In the genomic region with DNA sequence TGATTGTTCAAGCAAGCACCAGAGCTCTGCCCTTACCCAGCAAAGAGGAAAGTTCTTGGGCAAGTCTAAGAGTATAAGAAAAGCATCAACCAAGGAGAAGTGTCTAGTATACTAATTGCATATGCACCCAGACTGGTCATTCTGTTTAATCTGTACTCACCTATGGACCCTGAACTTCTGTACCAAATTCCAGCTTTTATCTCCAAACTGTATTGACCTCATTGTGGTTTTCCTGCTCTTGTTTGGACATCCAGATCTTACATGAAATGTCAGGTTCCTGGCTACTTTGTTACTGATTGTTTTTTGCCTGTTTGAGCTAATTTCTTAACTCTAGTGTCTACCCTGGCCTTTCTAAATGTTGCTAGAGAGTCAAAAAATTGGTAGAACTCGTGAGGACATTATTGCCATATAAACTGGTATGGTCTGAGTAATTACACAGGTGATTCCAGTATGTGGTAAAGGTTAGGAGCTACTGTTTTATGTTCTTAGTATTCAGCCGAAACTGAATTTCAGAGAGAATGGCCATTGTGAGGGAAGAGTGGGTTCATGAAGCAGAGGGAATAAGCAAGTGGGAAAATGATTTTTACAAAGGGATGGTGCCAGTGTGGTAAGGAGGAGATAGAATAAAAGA, we compare ENCODE assay signal across 18 cellular contexts.
DNase-seq lines count a peak whose midpoint lies in the region; ATAC-seq, FAIRE-seq and TF ChIP-seq lines count a peak whose summit lies in the region.
"Had no signal": no experiment of that assay in that cellular context is flagged by ENCODE, and none has a peak within 500 bp of the region (broad histone marks: within the 10 kb centered on the region; RNA-seq: fewer than 3 reads in every experiment).

No MANE protein-coding gene starts in this region.

- WGBS in small intestine, 3 donors: 68 to 79% (median 71%) methylated on average over 2 of the region's 2 CpGs

- DNase-seq in GM12892 (ENCODE audit: insufficient read length) (no peak), amniotic epithelial cell (ENCODE audit: low read depth) (peak; percentile 61), left lobe of liver (ENCODE audit: low spot score) (no peak), small intestine (peak; percentile 33), anterior cingulate cortex (lab: John Stamatoyannopoulos, UW) (no peak), CD1c-positive myeloid dendritic cell (ENCODE audit: extremely low spot score) (no peak)
- no peak for DNase-seq in stimulated activated CD4-positive, alpha-beta T cell treated with anti-CD3 and anti-CD28 coated beads, Interleukin-2, amount 100 ng/mL, for 24 hours
- DNase-seq: 8988T; CD8-positive, alpha-beta T cell; DMS 273 treated with DMSO at 0.1 percent for 48 hours; GOT3; H7; HFFc6 had no signal

- no peaks in the 10 kb centered on the region for H3K4me1 ChIP-seq in small intestine (ENCODE audit: control insufficient read depth in 2 of 2, insufficient read depth in 1 of 2, low read depth in 1 of 2, low read length in 1 of 2)
- H3K4me1 ChIP-seq: BLaER1 had no signal

- no peaks in the 10 kb centered on the region for H3K27me3 ChIP-seq in small intestine (ENCODE audit: control insufficient read depth in 2 of 2, insufficient read depth in 2 of 2, low read length in 2 of 2)
- H3K27me3 ChIP-seq: BLaER1 had no signal

- H3K27ac ChIP-seq in small intestine (ENCODE audit: low read depth in 1 of 2, low read length in 1 of 2): no peak overlapping the region
- H3K27ac ChIP-seq: BLaER1 had no signal

- H3K36me3 ChIP-seq in small intestine (ENCODE audit: control insufficient read depth in 2 of 2, insufficient read depth in 2 of 2, low read length in 2 of 2): no peaks in the 10 kb centered on the region
- H3K36me3 ChIP-seq: BLaER1 had no signal

- ATAC-seq in left lobe of liver: peak; percentile 79
- ATAC-seq: CD8-positive, alpha-beta T cell; HCT116 had no signal

- no peaks in the 10 kb centered on the region for H3K9me3 ChIP-seq in small intestine (ENCODE audit: control insufficient read depth, low read depth)
- H3K9me3 ChIP-seq: BLaER1 had no signal

- H3K4me3 ChIP-seq in small intestine (ENCODE audit: low read depth in 1 of 2, low read length in 2 of 2): no peak overlapping the region
- H3K4me3 ChIP-seq: BLaER1 had no signal

- no peak for TF ChIP-seq POLR2A in GM12892 (IDR thresholded peaks at IDR 0.05; ENCODE audit: low read depth, low read length)

- FAIRE-seq in GM12892 (lab: Jason Lieb, UNC): peak; percentile 63
- no peak for FAIRE-seq in small intestine (lab: Jason Lieb, UNC)
- FAIRE-seq: G401.6, GM12891, GM18507 had no signal

Comparison
In these comparisons a context has a peak if more than half of its experiments do, and no peak if none do; other contexts are left out.
1. DNase-seq: peak in amniotic epithelial cell (single experiment) and small intestine (single experiment); none in GM12892 (single experiment), left lobe of liver (single experiment), anterior cingulate cortex (0 of 58), stimulated activated CD4-positive, alpha-beta T cell treated with anti-CD3 and anti-CD28 coated beads, Interleukin-2, amount 100 ng/mL, for 24 hours (0 of 2) and CD1c-positive myeloid dendritic cell (single experiment).